Comparison of ENCODE assay signal across 16 cellular contexts in the genomic region with DNA sequence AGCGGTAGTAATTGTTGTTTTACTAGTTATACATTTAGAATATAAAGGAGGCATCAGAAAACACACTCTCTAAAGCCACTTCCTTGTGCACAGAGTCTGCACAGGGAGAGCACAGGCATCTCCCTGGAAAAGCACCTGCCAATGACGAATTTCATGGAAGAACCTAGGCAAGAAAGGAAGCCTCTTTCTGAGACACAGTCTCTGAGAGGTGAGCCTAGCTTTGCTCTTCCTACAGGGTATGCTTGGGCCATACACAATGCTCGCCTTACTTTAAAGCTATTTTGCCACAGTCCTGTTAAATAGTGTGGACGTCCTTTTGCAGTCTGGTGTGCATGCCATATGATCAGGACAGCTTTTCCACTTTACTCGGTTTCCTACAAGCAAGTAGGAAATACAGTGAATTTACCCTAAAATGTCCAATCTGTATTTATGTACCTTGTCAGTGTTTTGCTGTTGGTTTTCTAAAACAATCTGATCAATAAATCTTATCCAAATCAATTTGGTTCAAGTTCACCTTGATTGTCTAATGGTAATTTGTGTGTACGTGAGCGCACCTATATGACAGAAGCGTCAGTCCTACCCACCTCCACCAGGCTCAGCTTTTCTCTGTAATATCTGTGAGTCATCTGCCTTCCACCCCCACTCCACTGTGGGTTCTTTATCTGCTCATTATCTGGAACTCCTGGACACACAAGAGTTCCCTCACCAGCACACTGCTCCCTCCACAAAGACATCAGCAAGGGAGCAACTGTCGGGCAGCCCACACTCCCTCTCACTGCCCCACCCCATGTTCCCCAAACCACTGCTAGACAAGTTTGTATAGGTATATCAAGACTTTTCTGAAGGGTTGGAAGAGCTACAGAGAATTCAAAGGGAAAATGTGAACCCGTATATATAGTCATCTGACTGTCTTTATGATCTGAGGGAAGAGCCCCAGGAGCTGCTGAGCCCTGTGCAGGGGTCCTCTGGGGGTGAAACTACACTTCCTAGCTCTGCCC.
DNase-seq lines count a peak whose midpoint lies in the region; ATAC-seq, FAIRE-seq and TF ChIP-seq lines count a peak whose summit lies in the region.
"Had no signal": no experiment of that assay in that cellular context is flagged by ENCODE, and none has a peak within 500 bp of the region (broad histone marks: within the 10 kb centered on the region; RNA-seq: fewer than 3 reads in every experiment).

No MANE protein-coding gene starts in this region.

- 50% methylated on average over 1 of the region's 10 CpGs; no CpG with 5 or more reads in 1 of the 2 experiments for WGBS in IMR-90 (ENCODE audit: extremely low coverage in 2 of 2, insufficient read length in 1 of 2), 2 experiments
- 91% methylated on average over 8 of the region's 10 CpGs for WGBS in mesenchymal stem cell
- 92% methylated on average over 10 of the region's 10 CpGs for WGBS in suprapubic skin

- H3K9me3 ChIP-seq in IMR-90 (ENCODE audit: control insufficient read depth, insufficient read depth, low read length) (no peaks in the 10 kb centered on the region), astrocyte (ENCODE audit: insufficient read depth, low read depth, low read length) (no peaks in the 10 kb centered on the region), mesenchymal stem cell (ENCODE audit: control insufficient read depth, low read length) (no peaks in the 10 kb centered on the region), suprapubic skin (no peaks in the 10 kb centered on the region)
- H3K9me3 ChIP-seq: mucosa of descending colon had no signal

- TF ChIP-seq POLR2A in IMR-90 (IDR thresholded peaks at IDR 0.05; ENCODE audit: low read depth, low read length) (no peak), suprapubic skin (IDR thresholded peaks at IDR 0.05) (no peak)

- no peak overlapping the region for H2BK12ac ChIP-seq in mesenchymal stem cell (ENCODE audit: low read length in 2 of 2)

- H4K20me1 ChIP-seq in IMR-90 (ENCODE audit: insufficient read depth, low read length) (no peaks in the 10 kb centered on the region), astrocyte (ENCODE audit: insufficient read depth, low read length) (no peaks in the 10 kb centered on the region)

- TF ChIP-seq RAD21 in IMR-90 (IDR thresholded peaks at IDR 0.05; ENCODE audit: low read length) = no peak

- no peak for TF ChIP-seq EP300 in suprapubic skin (IDR thresholded peaks at IDR 0.05)

- H3K4me2 ChIP-seq in IMR-90 (ENCODE audit: low read depth, low read length) = no peak overlapping the region
- peak overlapping the region; percentile 40 for H3K4me2 ChIP-seq in astrocyte (ENCODE audit: low read length)
- H3K4me2 ChIP-seq in mesenchymal stem cell (ENCODE audit: low read length, poor library complexity, severe bottlenecking) = no peak overlapping the region

- no peak overlapping the region for H3K4ac ChIP-seq in IMR-90 (ENCODE audit: low read depth, low read length)
- H3K4ac ChIP-seq in mesenchymal stem cell (ENCODE audit: low read depth in 1 of 2, low read length in 2 of 2) = no peak overlapping the region

- no peak for FAIRE-seq in astrocyte (lab: Jason Lieb, UNC)
- FAIRE-seq: small intestine had no signal

- H4K5ac ChIP-seq in IMR-90 (ENCODE audit: low read depth, low read length) = no peak overlapping the region

- H3K36me3 ChIP-seq in IMR-90 (ENCODE audit: control insufficient read depth, insufficient read depth, low read length) (peaks cover 25% of the 10 kb centered on the region), astrocyte (ENCODE audit: insufficient read depth, low read length) (peaks cover 9% of the 10 kb centered on the region), mesenchymal stem cell (ENCODE audit: control insufficient read depth in 1 of 2, insufficient read depth in 2 of 2, low read depth in 1 of 2, low read length in 2 of 2) (peaks cover 24 to 60% of the 10 kb centered on the region in 2 experiments), suprapubic skin (peaks cover 38% of the 10 kb centered on the region)

- POLR2A ChIA-PET in IMR-90 (lab: Charles Lee; ENCODE audit: unreplicated experiment) = no interaction called here

- no peak overlapping the region for H2BK20ac ChIP-seq in IMR-90 (ENCODE audit: low read depth, low read length)

- H3K4me3 Mint-ChIP-seq in astrocyte (ENCODE audit: unreplicated experiment) = peak overlapping the region; percentile 36
- H3K4me3 Mint-ChIP-seq: activated T-helper 1 cell treated with anti-CD3 and anti-CD28 coated beads, Interleukin-12 subunit alpha, Interleukin-12 subunit beta, Interleukin-2, Interleukin-4 antibody, amounts not matched to agents 30 ng/mL and 10 ng/mL and 1 ng/mL, durations not matched to agents 14 hours and 24 hours and 36 hours; dendritic cell treated with granulocyte-macrophage colony-stimulating factor and Interleukin-4, amounts not matched to agents 40 ng/mL and 50 ng/mL, for 4 days had no signal

- H3K27ac ChIP-seq in IMR-90 (ENCODE audit: insufficient read depth, low read length) (no peak overlapping the region), astrocyte (ENCODE audit: low read depth, low read length) (no peak overlapping the region), mesenchymal stem cell (ENCODE audit: low read length, poor library complexity, severe bottlenecking) (no peak overlapping the region), suprapubic skin (no peak overlapping the region)

- dilution Hi-C loops in IMR-90 (cut with HindIII; ENCODE audit: low sequenced_read_pairs, unreplicated experiment) = no loop called here

- H3K23ac ChIP-seq in IMR-90 (ENCODE audit: low read depth, low read length) (no peak overlapping the region), mesenchymal stem cell (ENCODE audit: low read length in 2 of 2) (no peak overlapping the region)

- no peak overlapping the region for H3K4me3 ChIP-seq in IMR-90 (ENCODE audit: insufficient read depth, low read depth, low read length)
- no peak overlapping the region for H3K4me3 ChIP-seq in astrocyte (ENCODE audit: insufficient read depth, low read depth, low read length)
- H3K4me3 ChIP-seq in mesenchymal stem cell (ENCODE audit: insufficient read depth in 1 of 2, low read depth in 1 of 2, low read length in 2 of 2) = no peak overlapping the region
- H3K4me3 ChIP-seq in suprapubic skin = no peak overlapping the region
- H3K4me3 ChIP-seq: mucosa of descending colon had no signal

- H3K18ac ChIP-seq in IMR-90 (ENCODE audit: low read depth, low read length) = no peak overlapping the region; the same call in 1 of the 2 replicates
- H3K18ac ChIP-seq in mesenchymal stem cell (ENCODE audit: low read depth in 1 of 2, low read length in 2 of 2) = no peak overlapping the region

- peaks cover 30% of the 10 kb centered on the region for H3K4me1 Mint-ChIP-seq in astrocyte (ENCODE audit: low read depth, unreplicated experiment)

- no peak overlapping the region for H2BK120ac ChIP-seq in IMR-90 (ENCODE audit: low read depth, low read length)
- H2BK120ac ChIP-seq in mesenchymal stem cell (ENCODE audit: low read depth, low read length) = no peak overlapping the region

- no peak overlapping the region for H2AFZ ChIP-seq in IMR-90 (replicated peaks; ENCODE audit: low read length, poor library complexity)
- H2AFZ ChIP-seq in astrocyte (ENCODE audit: low read depth, low read length) = no peak overlapping the region
- no peak overlapping the region for H2AFZ ChIP-seq in mesenchymal stem cell (ENCODE audit: low read depth, low read length)

- peak; percentile 1 for DNase-seq in CD1c-positive myeloid dendritic cell (ENCODE audit: extremely low spot score)
- DNase-seq in IMR-90 = peak; percentile 45
- DNase-seq in astrocyte (ENCODE audit: low read depth) = peak; percentile 65
- DNase-seq in mesenchymal stem cell = peak; percentile 37
- DNase-seq in suprapubic skin (ENCODE audit: low spot score in 2 of 2) = no peak
- DNase-seq in NCI-H69 (lab: John Stamatoyannopoulos, UW) = no peak
- DNase-seq: activated CD4-positive, alpha-beta T cell treated with anti-CD3 and anti-CD28 coated beads, Interleukin-2, amount 50 U/mL, for 4 hours; left cardiac atrium; mucosa of descending colon; NCI-H1417 treated with DMSO at 0.1 percent for 48 hours; NCI-H2227 treated with DMSO at 0.1 percent for 48 hours; small intestine had no signal

- H3K9me1 ChIP-seq in IMR-90 (ENCODE audit: insufficient read depth, low read length) = peaks cover 7% of the 10 kb centered on the region; the same call in 1 of the 2 replicates

- H3K79me1 ChIP-seq in IMR-90 (ENCODE audit: low read depth in 1 of 2, low read length in 2 of 2) (peaks cover 3% of the 10 kb centered on the region in 2 experiments; a peak in 1 of 4 replicates), mesenchymal stem cell (replicated peaks; ENCODE audit: low read length, poor library complexity, severe bottlenecking) (peaks cover 11% of the 10 kb centered on the region)

- H3K9ac ChIP-seq in IMR-90 (ENCODE audit: low read depth, low read length) (no peak overlapping the region), astrocyte (ENCODE audit: low read length) (no peak overlapping the region), mesenchymal stem cell (ENCODE audit: low read length) (no peak overlapping the region)

- H3K56ac ChIP-seq in IMR-90 (ENCODE audit: extremely low read depth, insufficient read depth, low read length) = no peak overlapping the region

- H3K27me3 Mint-ChIP-seq in astrocyte (ENCODE audit: low read depth, unreplicated experiment) = no peaks in the 10 kb centered on the region
- H3K27me3 Mint-ChIP-seq: dendritic cell treated with granulocyte-macrophage colony-stimulating factor and Interleukin-4, amounts not matched to agents 40 ng/mL and 50 ng/mL, for 4 days had no signal

- no peak overlapping the region for H2AK9ac ChIP-seq in IMR-90 (replicated peaks; ENCODE audit: low read depth, low read length, poor library complexity)

- no peaks in the 10 kb centered on the region for H3K9me3 Mint-ChIP-seq in astrocyte (ENCODE audit: unreplicated experiment)
- H3K9me3 Mint-ChIP-seq: activated T-helper 1 cell treated with anti-CD3 and anti-CD28 coated beads, Interleukin-12 subunit alpha, Interleukin-12 subunit beta, Interleukin-2, Interleukin-4 antibody, amounts not matched to agents 30 ng/mL and 10 ng/mL and 1 ng/mL, durations not matched to agents 14 hours and 24 hours and 36 hours; dendritic cell treated with granulocyte-macrophage colony-stimulating factor and Interleukin-4, amounts not matched to agents 40 ng/mL and 50 ng/mL, for 4 days had no signal

- H3K79me2 ChIP-seq in astrocyte (ENCODE audit: insufficient read depth, low read length) = no peaks in the 10 kb centered on the region

- ATAC-seq in IMR-90 (ENCODE audit: low read depth) (peak; percentile 71; the same call in 1 of the 2 replicates), HG03135 (IDR thresholded peaks at IDR 0.05; ENCODE audit: unreplicated experiment) (no peak), GM21529 (IDR thresholded peaks at IDR 0.05; ENCODE audit: unreplicated experiment) (no peak)
- ATAC-seq: mucosa of descending colon had no signal

- H2BK5ac ChIP-seq in IMR-90 (ENCODE audit: low read depth, low read length, poor library complexity, severe bottlenecking) (no peak overlapping the region), mesenchymal stem cell (ENCODE audit: low read depth, low read length, poor library complexity, severe bottlenecking) (no peak overlapping the region)

- no TSS peak for BruUV-seq in IMR-90 (replicated peaks; lab: Mats Ljungman, UMichigan)

- no peak overlapping the region for H2BK15ac ChIP-seq in IMR-90 (ENCODE audit: low read depth, low read length)
- no peak overlapping the region for H2BK15ac ChIP-seq in mesenchymal stem cell (ENCODE audit: low read depth, poor library complexity, severe bottlenecking)

- H4K91ac ChIP-seq in IMR-90 (ENCODE audit: insufficient read depth, low read depth, low read length) = no peak overlapping the region
- H4K91ac ChIP-seq in mesenchymal stem cell (ENCODE audit: low read length) = no peak overlapping the region

- H3K27ac Mint-ChIP-seq in astrocyte (ENCODE audit: unreplicated experiment) = peak overlapping the region; percentile 82
- H3K27ac Mint-ChIP-seq: activated T-helper 1 cell treated with anti-CD3 and anti-CD28 coated beads, Interleukin-12 subunit alpha, Interleukin-12 subunit beta, Interleukin-2, Interleukin-4 antibody, amounts not matched to agents 30 ng/mL and 10 ng/mL and 1 ng/mL, durations not matched to agents 14 hours and 24 hours and 36 hours; dendritic cell treated with granulocyte-macrophage colony-stimulating factor and Interleukin-4, amounts not matched to agents 40 ng/mL and 50 ng/mL, for 4 days had no signal

- in situ Hi-C loops in IMR-90 (cut with MboI; ENCODE audit: low sequenced_read_pairs) = no loop called here

- H3K27me3 ChIP-seq in IMR-90 (ENCODE audit: control insufficient read depth, insufficient read depth, low read length) = no peaks in the 10 kb centered on the region
- no peaks in the 10 kb centered on the region for H3K27me3 ChIP-seq in astrocyte (ENCODE audit: insufficient read depth, low read length)
- H3K27me3 ChIP-seq in mesenchymal stem cell (ENCODE audit: control insufficient read depth in 1 of 2, insufficient read depth in 1 of 2, low read length in 2 of 2) = no peaks in the 10 kb centered on the region
- H3K27me3 ChIP-seq in suprapubic skin = no peaks in the 10 kb centered on the region

- TF ChIP-seq CTCF in IMR-90 (conservative IDR thresholded peaks at IDR 0.05; ENCODE audit: low read depth, low read length) = no peak
- TF ChIP-seq CTCF in astrocyte (IDR thresholded peaks at IDR 0.05; ENCODE audit: insufficient read depth, low read depth, low read length) = no peak
- TF ChIP-seq CTCF in suprapubic skin (IDR thresholded peaks at IDR 0.05) = no peak

- H3K4me1 ChIP-seq in IMR-90 (ENCODE audit: control insufficient read depth, insufficient read depth, low read length) (peaks cover 6% of the 10 kb centered on the region; the same call in 1 of the 2 replicates), astrocyte (ENCODE audit: insufficient read depth, low read length) (peaks cover 10% of the 10 kb centered on the region), mesenchymal stem cell (ENCODE audit: control insufficient read depth, insufficient read depth, low read depth, low read length) (peaks cover 7% of the 10 kb centered on the region), suprapubic skin (peaks cover under 1% of the 10 kb centered on the region)

- H4K8ac ChIP-seq in IMR-90 (ENCODE audit: low read depth in 2 of 2, low read length in 2 of 2) (no peak overlapping the region), mesenchymal stem cell (ENCODE audit: low read length) (no peak overlapping the region)

- CTCF ChIA-PET in IMR-90 (lab: Yijun Ruan, JAX) = interaction anchor here (1.0 kb wide), 1 partner anchor 10 kb away, joined by 4 read pairs; no protein-coding TSS in a partner anchor

- intact Hi-C loops in IMR-90 (cut with micrococcal nuclease) = no loop called here

- H2AK5ac ChIP-seq in IMR-90 (ENCODE audit: low read depth, low read length) (no peak overlapping the region), mesenchymal stem cell (ENCODE audit: low read length, severe bottlenecking) (no peak overlapping the region)

- H3K36me3 Mint-ChIP-seq in astrocyte (ENCODE audit: low read depth, unreplicated experiment) = peaks cover 18% of the 10 kb centered on the region

- H3K14ac ChIP-seq in IMR-90 (replicated peaks; ENCODE audit: low read depth, low read length) (no peak overlapping the region), mesenchymal stem cell (ENCODE audit: low read length in 2 of 2) (no peak overlapping the region)

Comparison
In these comparisons a context has a peak if more than half of its experiments do, and no peak if none do; other contexts are left out.
1. DNase-seq: peak in CD1c-positive myeloid dendritic cell (single experiment), IMR-90 (single experiment), astrocyte (single experiment) and mesenchymal stem cell (single experiment); none in suprapubic skin (0 of 2) and NCI-H69 (single experiment).